Comparison of ENCODE assay signal across 24 cellular contexts in the genomic region with DNA sequence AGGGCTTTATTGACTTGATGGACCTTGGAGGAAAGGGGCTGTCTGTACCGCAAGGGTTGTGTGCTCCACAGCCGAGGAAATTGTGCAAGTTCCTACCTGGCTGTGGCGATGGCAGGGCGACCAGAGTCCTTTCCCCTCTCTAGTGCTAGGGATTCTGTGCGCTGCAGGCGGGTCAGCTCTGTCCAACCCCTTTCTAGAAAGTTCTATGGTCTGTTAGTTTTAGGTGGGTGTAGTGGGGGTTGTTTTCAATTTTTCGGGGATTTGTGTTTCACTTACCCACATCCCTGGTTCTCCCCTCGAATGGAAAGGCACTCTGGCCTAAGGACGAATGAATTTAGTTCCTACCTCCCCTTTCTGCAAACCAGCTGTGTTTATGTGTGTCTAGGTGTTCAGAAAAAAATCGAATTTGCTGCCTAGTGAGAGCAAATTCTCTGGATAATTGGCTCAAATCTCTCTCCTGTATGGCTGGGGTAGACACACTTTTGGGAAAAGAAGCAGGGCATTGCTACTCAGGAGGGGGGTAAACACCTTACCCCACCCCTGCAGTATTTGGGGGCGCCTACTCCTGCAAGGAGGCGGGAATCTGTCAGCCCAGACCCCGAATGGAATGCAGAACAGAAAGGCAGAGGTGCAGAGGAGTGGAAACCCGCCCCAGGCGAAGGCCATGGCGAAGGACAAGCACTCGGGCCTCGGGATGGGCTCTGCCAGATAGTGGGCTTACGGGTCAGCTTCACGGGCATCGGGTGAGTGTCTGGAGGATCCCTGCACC. TPM values are rescaled to one million over a fixed set of nuclear protein-coding genes. Genes with fewer than 3 reads are reported as not detected.
"Had no signal": no experiment of that assay in that cellular context is flagged by ENCODE, and none has a peak within 500 bp of the region (broad histone marks: within the 10 kb centered on the region; RNA-seq: fewer than 3 reads in every experiment).

No MANE protein-coding gene starts in this region.

- H3K36me3 ChIP-seq: heart right ventricle, prostate gland, right lobe of liver, upper lobe of left lung had no signal

- H3K27ac ChIP-seq: coronary artery, epithelial cell of prostate, heart right ventricle, prostate gland, right lobe of liver, upper lobe of left lung had no signal

- H3K9me3 Mint-ChIP-seq: activated T-helper 17 cell treated with anti-CD3 and anti-CD28 coated beads, Interleukin-2, amount 50 U/mL, for 72 hours; central memory CD8-positive, alpha-beta T cell; natural killer cell; stimulated activated naive CD8-positive, alpha-beta T cell treated with anti-CD3 and anti-CD28 coated beads, Interleukin-15, Interleukin-2, amounts not matched to agents 100 ng/mL and 50 ng/mL, for 24 hours had no signal

- ATAC-seq: activated T-helper 17 cell treated with anti-CD3 and anti-CD28 coated beads, Interleukin-2, amount 50 U/mL, for 72 hours; heart right ventricle; natural killer cell; right lobe of liver had no signal

- H3K4me3 Mint-ChIP-seq: activated T-helper 17 cell treated with anti-CD3 and anti-CD28 coated beads, Interleukin-2, amount 50 U/mL, for 72 hours; central memory CD8-positive, alpha-beta T cell; natural killer cell; stimulated activated naive CD8-positive, alpha-beta T cell treated with anti-CD3 and anti-CD28 coated beads, Interleukin-15, Interleukin-2, amounts not matched to agents 100 ng/mL and 50 ng/mL, for 24 hours had no signal

- H3K4me3 ChIP-seq: coronary artery, prostate gland, right lobe of liver, smooth muscle cell, upper lobe of left lung had no signal

- H3K36me3 Mint-ChIP-seq: natural killer cell had no signal

- H3K9me3 ChIP-seq: heart right ventricle, prostate gland, right lobe of liver, upper lobe of left lung had no signal

- DNase-seq: activated CD4-positive, CD25-positive, alpha-beta regulatory T cell treated with anti-CD3 and anti-CD28 coated beads, Interleukin-2, amount 50 U/mL, for 72 hours; activated naive CD4-positive, alpha-beta T cell treated with Interleukin-2 at 50 U/mL for 16 hours; activated T-cell treated with anti-CD3 and anti-CD28 coated beads for 4 hours; effector CD8-positive, alpha-beta T cell; heart right ventricle; natural killer cell; occipital lobe; right lobe of liver; T-helper 1 cell; T1000 had no signal

- H3K27ac Mint-ChIP-seq: activated T-helper 17 cell treated with anti-CD3 and anti-CD28 coated beads, Interleukin-2, amount 50 U/mL, for 72 hours; natural killer cell; stimulated activated naive CD8-positive, alpha-beta T cell treated with anti-CD3 and anti-CD28 coated beads, Interleukin-15, Interleukin-2, amounts not matched to agents 100 ng/mL and 50 ng/mL, for 24 hours had no signal

RNA-seq across cellular contexts. Expression of a gene that starts 2.0 kb away (rescaled TPM):
- total RNA-seq: fibroblast of lung, frontal cortex, heart right ventricle, liver, mucosa of gallbladder, natural killer cell, occipital lobe, prostate gland, right lobe of liver, smooth muscle cell, temporal lobe, upper lobe of left lung had no signal
- polyA plus RNA-seq: fibroblast of lung, heart right ventricle, liver, smooth muscle cell had no signal

RNA-seq across cellular contexts. Expression of a gene that starts 59.8 kb away (rescaled TPM):
- total RNA-seq: activated T-helper 17 cell treated with anti-CD3 and anti-CD28 coated beads, Interleukin-2, amount 50 U/mL, for 72 hours; fibroblast of lung; heart right ventricle; kidney epithelial cell; liver; mucosa of gallbladder; occipital lobe; prostate gland; right lobe of liver; smooth muscle cell; temporal lobe; upper lobe of left lung had no signal
- polyA plus RNA-seq: fibroblast of lung, heart right ventricle, liver, smooth muscle cell had no signal
